10 cellular contexts compared by ENCODE assay signal in genomic region chr2:174901075-174901474, GRCh38.
A peak's percentile ranks its signal among the peaks of the same experiment; 100 is the strongest.
DNase-seq lines count a peak whose midpoint lies in the region; ATAC-seq and TF ChIP-seq lines count a peak whose summit lies in the region.
"Had no signal": no experiment of that assay in that cellular context is flagged by ENCODE, and none has a peak within 500 bp of the region (broad histone marks: within the 10 kb centered on the region; RNA-seq: fewer than 3 reads in every experiment).

No MANE protein-coding gene starts in this region.

- H3K27ac ChIP-seq in colonic mucosa, result no peak overlapping the region
- H3K27ac ChIP-seq: A549 had no signal

- in situ Hi-C loops in KBM-7 (cut with MboI; ENCODE audit: low pct_unique_long_range_greater_than_20kb, low sequenced_read_pairs), result no loop called here

- H3K4me3 ChIP-seq in fibroblast of mammary gland (ENCODE audit: control insufficient read depth, low read depth, low read length) (no peak overlapping the region), colonic mucosa (no peak overlapping the region)
- H3K4me3 ChIP-seq: A549 had no signal

- no peaks in the 10 kb centered on the region for H3K36me3 ChIP-seq in colonic mucosa

- no peak overlapping the region for H3K9ac ChIP-seq in colonic mucosa (ENCODE audit: low read depth in 2 of 2, low read length in 2 of 2)

- no peaks in the 10 kb centered on the region for H3K27me3 ChIP-seq in colonic mucosa

- TF ChIP-seq CTCF in fibroblast of mammary gland (conservative IDR thresholded peaks at IDR 0.05; ENCODE audit: control insufficient read depth, insufficient read depth, low read depth, low read length) (no peak), colonic mucosa (IDR thresholded peaks at IDR 0.05) (no peak)

- peak; percentile 41 to 66 for ATAC-seq in activated CD4-positive, CD25-positive, alpha-beta regulatory T cell treated with anti-CD3 and anti-CD28 coated beads, Interleukin-2, amount 50 U/mL, for 24 hours

- H3K9me3 ChIP-seq in colonic mucosa, result no peaks in the 10 kb centered on the region
- H3K9me3 ChIP-seq: A549 had no signal

- no peaks in the 10 kb centered on the region for H3K4me1 ChIP-seq in colonic mucosa
- H3K4me1 ChIP-seq: A549 had no signal

- no peak for DNase-seq in activated CD4-positive, CD25-positive, alpha-beta regulatory T cell (lab: John Stamatoyannopoulos, UW)
- DNase-seq in activated CD4-positive, alpha-beta T cell treated with anti-CD3 and anti-CD28 coated beads for 48 hours, result peak; percentile 24
- peak; percentile 21 for DNase-seq in fibroblast of mammary gland (ENCODE audit: low read depth)
- DNase-seq in stimulated activated CD4-positive, alpha-beta T cell treated with anti-CD3 and anti-CD28 coated beads, Interleukin-4, amount 100 ng/mL, for 48 hours (ENCODE audit: low read depth in 2 of 2), result peak; percentile 1
- no peak for DNase-seq in A172 (ENCODE audit: low spot score)
- DNase-seq in colonic mucosa, result no peak
- no peak for DNase-seq in KBM-7
- DNase-seq: NCI-H1930 had no signal

- intact Hi-C loops in colonic mucosa (cut with DNase I), result no loop called here

Comparison
In these comparisons a context has a peak if more than half of its experiments do, and no peak if none do; other contexts are left out.
1. DNase-seq: peak in activated CD4-positive, alpha-beta T cell treated with anti-CD3 and anti-CD28 coated beads for 48 hours (single experiment), fibroblast of mammary gland (single experiment) and stimulated activated CD4-positive, alpha-beta T cell treated with anti-CD3 and anti-CD28 coated beads, Interleukin-4, amount 100 ng/mL, for 48 hours (2 of 2); none in activated CD4-positive, CD25-positive, alpha-beta regulatory T cell (0 of 4), A172 (single experiment), colonic mucosa (single experiment) and KBM-7 (single experiment).